In genomic region chrX:17032351-17032750, GRCh38 we compare ENCODE assay signal across 10 cellular contexts.
DNase-seq lines count a peak whose midpoint lies in the region; ATAC-seq, FAIRE-seq and TF ChIP-seq lines count a peak whose summit lies in the region.
"Had no signal": no experiment of that assay in that cellular context is flagged by ENCODE, and none has a peak within 500 bp of the region (broad histone marks: within the 10 kb centered on the region; RNA-seq: fewer than 3 reads in every experiment).

No MANE protein-coding gene starts in this region.

- H3K27me3 ChIP-seq in mammary epithelial cell (ENCODE audit: insufficient read depth, low read length) (peaks cover 2% of the 10 kb centered on the region), layer of hippocampus (ENCODE audit: control insufficient read depth, insufficient read depth, low read length) (no peaks in the 10 kb centered on the region), upper lobe of left lung (no peaks in the 10 kb centered on the region), HepG2 (ENCODE audit: control insufficient read depth in 1 of 2, insufficient read depth in 2 of 2, low read length in 2 of 2) (no peaks in the 10 kb centered on the region)

- H3K79me2 ChIP-seq in mammary epithelial cell (ENCODE audit: insufficient read depth, low read length) (no peaks in the 10 kb centered on the region), HepG2 (ENCODE audit: insufficient read depth, low read length) (no peaks in the 10 kb centered on the region)

- no peak for FAIRE-seq in HepG2 (lab: Jason Lieb, UNC)

- dilution Hi-C loops in mammary epithelial cell (cut with HindIII; ENCODE audit: low sequenced_read_pairs), result no loop called here

- H3K27ac ChIP-seq in mammary epithelial cell (ENCODE audit: insufficient read depth, low read depth, low read length) (no peak overlapping the region), layer of hippocampus (ENCODE audit: low read depth, low read length) (peak overlapping the region; percentile 40), upper lobe of left lung (peak overlapping the region; percentile 35 to 65 (median 57)), HepG2 (ENCODE audit: extremely low read length, insufficient read depth, low read length) (no peak overlapping the region)

- TF ChIP-seq EP300 in upper lobe of left lung (IDR thresholded peaks at IDR 0.05) (peak in 1 of 4 donors; percentile 67), HepG2 (IDR thresholded peaks at IDR 0.05; ENCODE audit: low read depth in 2 of 2, low read length in 2 of 2) (no peak), HepG2 (CRISPR knock-in tag; IDR thresholded peaks at IDR 0.05; ENCODE audit: borderline replicate concordance) (no peak)

- H3K9me3 ChIP-seq in mammary epithelial cell (replicated peaks; ENCODE audit: insufficient read depth, low read length) (no peaks in the 10 kb centered on the region), upper lobe of left lung (no peaks in the 10 kb centered on the region), HepG2 (ENCODE audit: low read length) (no peaks in the 10 kb centered on the region)
- H3K9me3 ChIP-seq: heart left ventricle had no signal

- ATAC-seq in upper lobe of left lung (ENCODE audit: low FRiP score in 2 of 2), result peak in 1 of 2 donors; percentile 80
- no peak for ATAC-seq in HepG2
- ATAC-seq: T-helper 17 cell had no signal

- H3K36me3 ChIP-seq in mammary epithelial cell (ENCODE audit: insufficient read depth, low read length) (no peaks in the 10 kb centered on the region), upper lobe of left lung (no peaks in the 10 kb centered on the region), HepG2 (replicated peaks in 1 of 2; ENCODE audit: control insufficient read depth in 1 of 2, insufficient read depth in 2 of 2, low read length in 2 of 2) (no peaks in the 10 kb centered on the region)
- H3K36me3 ChIP-seq: heart left ventricle had no signal

- no peaks in the 10 kb centered on the region for H3K9me3 Mint-ChIP-seq in activated CD4-positive, alpha-beta T cell treated with anti-CD3 and anti-CD28 coated beads, Interleukin-2, amount 10 ng/mL, durations not matched to agents 7 days and 5 days

- no peak overlapping the region for H3K27ac Mint-ChIP-seq in activated CD4-positive, alpha-beta T cell treated with anti-CD3 and anti-CD28 coated beads, Interleukin-2, amount 10 ng/mL, durations not matched to agents 7 days and 5 days
- H3K27ac Mint-ChIP-seq: T-helper 17 cell had no signal

- POLR2A ChIA-PET in HepG2 (lab: Yijun Ruan, JAX), result no interaction called here
- POLR2A ChIA-PET in activated CD4-positive, alpha-beta T cell treated with anti-CD3 and anti-CD28 coated beads, Interleukin-2, amount 10 ng/mL, durations not matched to agents 7 days and 5 days (lab: Charles Lee), result no interaction called here

- TF ChIP-seq CTCF in mammary epithelial cell (conservative IDR thresholded peaks at IDR 0.05 in 1 of 2, IDR thresholded peaks at IDR 0.05 in 1 of 2; ENCODE audit: extremely low read depth in 1 of 2, insufficient read depth in 1 of 2, low read depth in 1 of 2, low read length in 2 of 2) (no peak), upper lobe of left lung (IDR thresholded peaks at IDR 0.05) (no peak), HepG2 (CRISPR knock-in tag; IDR thresholded peaks at IDR 0.05) (no peak)

- CTCF ChIA-PET in mammary epithelial cell (lab: Charles Lee; ENCODE audit: low non-redundant PET) (no interaction called here), HepG2 (lab: Yijun Ruan, JAX; ENCODE audit: low intra/inter-chr PET ratio, low total read pairs) (no interaction called here)
- CTCF ChIA-PET in activated CD4-positive, alpha-beta T cell treated with anti-CD3 and anti-CD28 coated beads, Interleukin-2, amount 10 ng/mL, durations not matched to agents 7 days and 5 days (lab: Charles Lee), result no interaction called here

- peak; percentile 95 for DNase-seq in LHCN-M2 (ENCODE audit: low read depth)
- DNase-seq in mammary epithelial cell, result peak; percentile 79
- DNase-seq in upper lobe of left lung, result peak in 1 of 2 donors; percentile 49
- DNase-seq in HepG2 (ENCODE audit: low spot score), result no peak
- no peak for DNase-seq in activated CD4-positive, alpha-beta T cell treated with anti-CD3 and anti-CD28 coated beads, Interleukin-2, amount 10 ng/mL, durations not matched to agents 7 days and 5 days
- no peak for DNase-seq in activated CD4-positive, alpha-beta T cell treated with anti-CD3 and anti-CD28 coated beads, Interleukin-2, amount 50 U/mL, for 1 hour
- DNase-seq: heart left ventricle, NCI-H1417 treated with DMSO at 0.1 percent for 48 hours, T-helper 17 cell had no signal

- in situ Hi-C loops in mammary epithelial cell (cut with MboI; ENCODE audit: low sequenced_read_pairs in 2 of 2) (no loop called here), HepG2 (cut with HindIII; ENCODE audit: extremely low pct_ligation_motif_present, low pct_unique_long_range_greater_than_20kb) (no loop called here)

- H3K9ac ChIP-seq in mammary epithelial cell (ENCODE audit: insufficient read depth, low read length), result no peak overlapping the region
- H3K9ac ChIP-seq in HepG2 (ENCODE audit: insufficient read depth, low read depth, low read length), result no peak overlapping the region

- BruUV-seq in mammary epithelial cell (replicated peaks; lab: Mats Ljungman, UMichigan) (no TSS peak), HepG2 (replicated peaks; lab: Mats Ljungman, UMichigan) (no TSS peak)

- TF ChIP-seq POLR2A in upper lobe of left lung (IDR thresholded peaks at IDR 0.05), result no peak
- TF ChIP-seq POLR2A in HepG2 (IDR thresholded peaks at IDR 0.05; ENCODE audit: insufficient read depth in 1 of 2, low read depth in 2 of 2, low read length in 2 of 2), result no peak

- intact Hi-C loops in mammary epithelial cell (cut with micrococcal nuclease), result no loop called here
- intact Hi-C loops in HepG2 (cut with micrococcal nuclease; ENCODE audit: unreplicated experiment), result no loop called here

- no peaks in the 10 kb centered on the region for H3K27me3 Mint-ChIP-seq in activated CD4-positive, alpha-beta T cell treated with anti-CD3 and anti-CD28 coated beads, Interleukin-2, amount 10 ng/mL, durations not matched to agents 7 days and 5 days
- H3K27me3 Mint-ChIP-seq: T-helper 17 cell had no signal

- H3K4me2 ChIP-seq in mammary epithelial cell (ENCODE audit: insufficient read depth, low read depth, low read length) (no peak overlapping the region), HepG2 (ENCODE audit: low read depth, low read length) (no peak overlapping the region)

- H4K20me1 ChIP-seq in mammary epithelial cell (ENCODE audit: insufficient read depth, low read length) (no peaks in the 10 kb centered on the region), HepG2 (ENCODE audit: insufficient read depth, low read length) (no peaks in the 10 kb centered on the region)

- no peak for TF ChIP-seq RAD21 in HepG2 (CRISPR knock-in tag; IDR thresholded peaks at IDR 0.05)

- H3K36me3 Mint-ChIP-seq in activated CD4-positive, alpha-beta T cell treated with anti-CD3 and anti-CD28 coated beads, Interleukin-2, amount 10 ng/mL, durations not matched to agents 7 days and 5 days (ENCODE audit: low read depth), result no peaks in the 10 kb centered on the region

- no peak overlapping the region for H2AFZ ChIP-seq in mammary epithelial cell (ENCODE audit: low read depth, low read length)
- H2AFZ ChIP-seq in HepG2 (ENCODE audit: low read length), result no peak overlapping the region

- H3K4me1 ChIP-seq in mammary epithelial cell (ENCODE audit: insufficient read depth, low read length) (peaks cover 8% of the 10 kb centered on the region), upper lobe of left lung (peaks cover 0 to 2% (median 0%) of the 10 kb centered on the region in 4 donors), HepG2 (ENCODE audit: insufficient read depth, low read length) (no peaks in the 10 kb centered on the region)
- H3K4me1 ChIP-seq: heart left ventricle had no signal

- no peaks in the 10 kb centered on the region for H3K4me1 Mint-ChIP-seq in activated CD4-positive, alpha-beta T cell treated with anti-CD3 and anti-CD28 coated beads, Interleukin-2, amount 10 ng/mL, durations not matched to agents 7 days and 5 days

- H3K4me3 ChIP-seq in mammary epithelial cell (replicated peaks in 1 of 3; ENCODE audit: insufficient read depth in 1 of 3, low read depth in 2 of 3, low read length in 3 of 3) (no peak overlapping the region), upper lobe of left lung (no peak overlapping the region), HepG2 (replicated peaks in 1 of 3; ENCODE audit: insufficient read depth in 1 of 3, low read depth in 2 of 3, low read length in 3 of 3) (no peak overlapping the region)
- H3K4me3 ChIP-seq: heart left ventricle had no signal

- 83% methylated on average over 3 of the region's 4 CpGs for WGBS in mammary epithelial cell (ENCODE audit: low coverage, missing lambda C conversion rate)
- WGBS in upper lobe of left lung, 2 donors, result 56 to 88% methylated on average over 4 of the region's 4 CpGs
- WGBS in HepG2 (ENCODE audit: low lambda C conversion rate), result 14% methylated on average over 4 of the region's 4 CpGs

- H3K4me3 Mint-ChIP-seq in activated CD4-positive, alpha-beta T cell treated with anti-CD3 and anti-CD28 coated beads, Interleukin-2, amount 10 ng/mL, durations not matched to agents 7 days and 5 days, result no peak overlapping the region
- H3K4me3 Mint-ChIP-seq: T-helper 17 cell had no signal

TF ChIP-seq in HepG2, 621 proteins besides CTCF, POLR2A, EP300 and RAD21 (continues in another document):
- TF ChIP-seq GTF2F1 (IDR thresholded peaks at IDR 0.05; ENCODE audit: low read length), result no peak
- TF ChIP-seq DMAP1 (CRISPR knock-in tag; IDR thresholded peaks at IDR 0.05), result no peak
- no peak for TF ChIP-seq TEF (CRISPR knock-in tag; IDR thresholded peaks at IDR 0.05)
- no peak for TF ChIP-seq FOXP4 (CRISPR knock-in tag; IDR thresholded peaks at IDR 0.05)
- TF ChIP-seq AGO2 (optimal IDR thresholded peaks at IDR 0.05; ENCODE audit: low read depth, low read length), result no peak

Comparison
In these comparisons a context has a peak if more than half of its experiments do, and no peak if none do; other contexts are left out.
1. DNase-seq: peak in LHCN-M2 (single experiment) and mammary epithelial cell (single experiment); none in HepG2 (single experiment), activated CD4-positive, alpha-beta T cell treated with anti-CD3 and anti-CD28 coated beads, Interleukin-2, amount 10 ng/mL, durations not matched to agents 7 days and 5 days (single experiment) and activated CD4-positive, alpha-beta T cell treated with anti-CD3 and anti-CD28 coated beads, Interleukin-2, amount 50 U/mL, for 1 hour (single experiment).
2. H3K27ac ChIP-seq: peak in layer of hippocampus (single experiment) and upper lobe of left lung (4 of 4); none in mammary epithelial cell (single experiment) and HepG2 (single experiment).